1 cellular context compared by ENCODE assay signal in genomic region chr21:44013380-44014088, GRCh38.
TF ChIP-seq lines count a peak whose summit lies in the region.

No MANE protein-coding gene starts in this region.

TF ChIP-seq in HEK293, 187 proteins besides CTCF, POLR2A, EP300 and RAD21 (continued from another document):
- no peak for TF ChIP-seq ZSCAN18 (tag by site-specific recombination; IDR thresholded peaks at IDR 0.05)
- TF ChIP-seq SP3 (tag by site-specific recombination; IDR thresholded peaks at IDR 0.05) = no peak
- TF ChIP-seq ZNF76 (tag by site-specific recombination; IDR thresholded peaks at IDR 0.05; ENCODE audit: borderline replicate concordance, low read depth) = no peak
- TF ChIP-seq ZNF48 (tag by site-specific recombination; IDR thresholded peaks at IDR 0.05) = no peak
- no peak for TF ChIP-seq ZNF610 (tag by site-specific recombination; IDR thresholded peaks at IDR 0.05; ENCODE audit: borderline replicate concordance)
- TF ChIP-seq ZNF843 (tag by site-specific recombination; IDR thresholded peaks at IDR 0.05) = no peak
- no peak for TF ChIP-seq ZNF140 (tag by site-specific recombination; IDR thresholded peaks at IDR 0.05)
- no peak for TF ChIP-seq ZNF473 (tag by site-specific recombination; IDR thresholded peaks at IDR 0.05)
- no peak for TF ChIP-seq PRDM6 (tag by site-specific recombination; IDR thresholded peaks at IDR 0.05)
- no peak for TF ChIP-seq ZNF138 (tag by site-specific recombination; IDR thresholded peaks at IDR 0.05; ENCODE audit: borderline replicate concordance)
- no peak for TF ChIP-seq GFI1B (tag by site-specific recombination; IDR thresholded peaks at IDR 0.05)
- TF ChIP-seq IKZF3 (tag by site-specific recombination; IDR thresholded peaks at IDR 0.05) = peak; percentile 41; the same call in 1 of the 2 replicates
- no peak for TF ChIP-seq ZNF175 (tag by site-specific recombination; IDR thresholded peaks at IDR 0.05)
- peak; percentile 53; the same call in 1 of the 2 replicates for TF ChIP-seq ZNF366 (tag by site-specific recombination; conservative IDR thresholded peaks at IDR 0.05)
- peak; percentile 18; the same call in 1 of the 2 replicates for TF ChIP-seq PRDM1 (tag by site-specific recombination; IDR thresholded peaks at IDR 0.05)
- TF ChIP-seq ZFP37 (tag by site-specific recombination; IDR thresholded peaks at IDR 0.05) = no peak
- TF ChIP-seq ZNF600 (tag by site-specific recombination; IDR thresholded peaks at IDR 0.05) = peak; percentile 28
- TF ChIP-seq ZNF416 (tag by site-specific recombination; IDR thresholded peaks at IDR 0.05) = no peak
- TF ChIP-seq ZNF747 (tag by site-specific recombination; IDR thresholded peaks at IDR 0.05) = no peak
- peak; percentile 10; the same call in 1 of the 2 replicates for TF ChIP-seq ZBTB44 (tag by site-specific recombination; IDR thresholded peaks at IDR 0.05)
- TF ChIP-seq ZNF404 (tag by site-specific recombination; IDR thresholded peaks at IDR 0.05) = no peak
- no peak for TF ChIP-seq ZFP41 (tag by site-specific recombination; IDR thresholded peaks at IDR 0.05; ENCODE audit: borderline replicate concordance)
- TF ChIP-seq ZNF513 (tag by site-specific recombination; IDR thresholded peaks at IDR 0.05) = no peak
- TF ChIP-seq ZNF19 (tag by site-specific recombination; IDR thresholded peaks at IDR 0.05; ENCODE audit: low read depth) = no peak
- peak; percentile 7; the same call in 1 of the 2 replicates for TF ChIP-seq ZNF692 (tag by site-specific recombination; IDR thresholded peaks at IDR 0.05)
- no peak for TF ChIP-seq ZNF624 (tag by site-specific recombination; IDR thresholded peaks at IDR 0.05)
- TF ChIP-seq ZNF398 (tag by site-specific recombination; IDR thresholded peaks at IDR 0.05) = no peak
- no peak for TF ChIP-seq ZNF37A (tag by site-specific recombination; IDR thresholded peaks at IDR 0.05)
